In genomic region chr11:108592591-108593213, GRCh38 we compare ENCODE assay signal across 8 cellular contexts. TPM values are rescaled to one million over a fixed set of nuclear protein-coding genes. Genes with fewer than 3 reads are reported as not detected.
A peak's percentile ranks its signal among the peaks of the same experiment; 100 is the strongest.
DNase-seq lines count a peak whose midpoint lies in the region; ATAC-seq, FAIRE-seq and TF ChIP-seq lines count a peak whose summit lies in the region.

No MANE protein-coding gene starts in this region.

- H3K4me1 Mint-ChIP-seq in CD4-positive, alpha-beta memory T cell, result peaks cover 17 to 23% (median 18%) of the 10 kb centered on the region in 4 donors

- H3K9me3 ChIP-seq in CD4-positive, alpha-beta memory T cell (ENCODE audit: control insufficient read depth in 1 of 2, low read length in 2 of 2), result no peaks in the 10 kb centered on the region
- H3K9me3 ChIP-seq in fibroblast of lung (ENCODE audit: control insufficient read depth, insufficient read depth, low read depth, low read length), result no peaks in the 10 kb centered on the region

- no peak for TF ChIP-seq CTCF in fibroblast of lung (conservative IDR thresholded peaks at IDR 0.05 in 1 of 2, IDR thresholded peaks at IDR 0.05 in 1 of 2; ENCODE audit: low read depth in 1 of 2, low read length in 2 of 2)

- H3K9me3 Mint-ChIP-seq in CD4-positive, alpha-beta memory T cell, result peaks cover 0 to 1% (median 0%) of the 10 kb centered on the region in 8 donors

- H3K9ac ChIP-seq in fibroblast of lung (ENCODE audit: insufficient read depth, low read length), result no peak overlapping the region

- H4K20me1 ChIP-seq in fibroblast of lung (ENCODE audit: control insufficient read depth, extremely low read depth, insufficient read depth, low read length), result no peaks in the 10 kb centered on the region

- peaks cover 6% of the 10 kb centered on the region for H3K27me3 ChIP-seq in CD4-positive, alpha-beta memory T cell (ENCODE audit: insufficient read depth, low read length)
- no peaks in the 10 kb centered on the region for H3K27me3 ChIP-seq in fibroblast of lung (ENCODE audit: control insufficient read depth, insufficient read depth, low read length)

- H3K36me3 Mint-ChIP-seq in CD4-positive, alpha-beta memory T cell, result peaks cover 0 to 3% of the 10 kb centered on the region in 2 donors

- peak; percentile 48 for FAIRE-seq in urothelium cell line (lab: Jason Lieb, UNC)

- ATAC-seq in GM21619 (IDR thresholded peaks at IDR 0.05; ENCODE audit: unreplicated experiment), result peak; percentile 13

- DNase-seq in CD4-positive, alpha-beta memory T cell, result peak; percentile 19 to 35 (median 32)
- peak; percentile 23 for DNase-seq in M059J (ENCODE audit: low read depth)
- peak; percentile 29 for DNase-seq in activated T-cell treated with anti-CD3 and anti-CD28 coated beads for 48 hours (ENCODE audit: low read depth)
- peak in 1 of 2 donors; percentile 16 for DNase-seq in fibroblast of lung (ENCODE audit: low read depth in 2 of 2)
- peak; percentile 26 for DNase-seq in occipital lobe (lab: John Stamatoyannopoulos, UW)
- DNase-seq in urothelium cell line (ENCODE audit: low spot score), result peak; percentile 58
- no peak for DNase-seq in HPDE6-E6E7 (ENCODE audit: extremely low spot score)

- POLR2A ChIA-PET in CD4-positive, alpha-beta memory T cell (lab: Charles Lee; ENCODE audit: partially characterized antibody), result interaction anchor here (0.6 to 1.3 kb wide), 4 partner anchors 34 to 584 kb away, joined by 3 to 6 read pairs (median 3); partner anchors contain the start of genes C11orf65 and CUL5

- H3K27ac Mint-ChIP-seq in CD4-positive, alpha-beta memory T cell, result peak overlapping the region; percentile 74 to 95 (median 87)

- H2AFZ ChIP-seq in fibroblast of lung (ENCODE audit: low read length), result peak overlapping the region; percentile 78

- H3K4me1 ChIP-seq in CD4-positive, alpha-beta memory T cell (ENCODE audit: insufficient read depth, low read length), result peaks cover 9% of the 10 kb centered on the region
- peaks cover 3% of the 10 kb centered on the region for H3K4me1 ChIP-seq in fibroblast of lung (ENCODE audit: control insufficient read depth, extremely low read depth, insufficient read depth, low read length)

- H3K4me3 ChIP-seq in CD4-positive, alpha-beta memory T cell (ENCODE audit: low read length in 2 of 2), result peak overlapping the region; percentile 67 to 83
- H3K4me3 ChIP-seq in fibroblast of lung (replicated peaks in 1 of 4; ENCODE audit: control extremely low read depth in 1 of 4, insufficient read depth in 1 of 4, low read depth in 3 of 4, low read length in 4 of 4), result peak overlapping the region; percentile 75 to 89 (median 78)

- peak overlapping the region; percentile 90 to 100 (median 97) for H3K4me3 Mint-ChIP-seq in CD4-positive, alpha-beta memory T cell

- H3K4me2 ChIP-seq in fibroblast of lung (ENCODE audit: extremely low read depth, insufficient read depth, low read length), result peak overlapping the region; percentile 83

- peaks cover 3% of the 10 kb centered on the region in 2 donors for H3K27me3 Mint-ChIP-seq in CD4-positive, alpha-beta memory T cell

- no peaks in the 10 kb centered on the region for H3K79me2 ChIP-seq in fibroblast of lung (ENCODE audit: control insufficient read depth, insufficient read depth, low read length)

- CTCF ChIA-PET in CD4-positive, alpha-beta memory T cell (lab: Charles Lee; ENCODE audit: partially characterized antibody), result interaction anchor here (1.4 kb wide), 1 partner anchor 593 kb away, joined by 3 read pairs; no protein-coding TSS in a partner anchor

- H3K36me3 ChIP-seq in CD4-positive, alpha-beta memory T cell (ENCODE audit: insufficient read depth, low read length), result no peaks in the 10 kb centered on the region
- no peaks in the 10 kb centered on the region for H3K36me3 ChIP-seq in fibroblast of lung (ENCODE audit: control insufficient read depth, insufficient read depth, low read length)

- intact Hi-C loops in CD4-positive, alpha-beta memory T cell (cut with micrococcal nuclease), result loop anchor here (1.0 to 5.0 kb wide), 6 partner anchors 95 to 735 kb away; partner anchors contain the start of genes ACAT1, ATM, C11orf65 and CUL5

- peak overlapping the region; percentile 45 for H3K27ac ChIP-seq in CD4-positive, alpha-beta memory T cell (ENCODE audit: low read depth, low read length)
- H3K27ac ChIP-seq in fibroblast of lung (ENCODE audit: insufficient read depth, low read length), result no peak overlapping the region

RNA-seq across cellular contexts. Expression of gene EXPH5, which starts 0.9 kb away (rescaled TPM):
- 1 to 10 TPM; 2.6 to 4.0 TPM for total RNA-seq in CD4-positive, alpha-beta memory T cell
- under 1 TPM; 0.39 to 0.86 TPM for polyA plus RNA-seq in CD4-positive, alpha-beta memory T cell
- 2.3 and 2.7 TPM in 2 replicates for total RNA-seq in M059J (2014; rRNA removed; shearing (Covaris generic))
- 1.8 and 11.2 TPM in 2 replicates for total RNA-seq in fibroblast of lung
- 2.9 and 3.4 TPM in 2 replicates for polyA plus RNA-seq in fibroblast of lung
- polyA plus RNA-seq in fibroblast of lung (2012), result 0.83 and 0.96 TPM in 2 replicates
- polyA minus RNA-seq in fibroblast of lung (ENCODE audit: low replicate concordance), result 2.1 and 3.6 TPM in 2 replicates
- total RNA-seq in occipital lobe, result 3.1 TPM
